8 cellular contexts compared by ENCODE assay signal in genomic region chr1:2230781-2231666, GRCh38. TPM values are rescaled to one million over a fixed set of nuclear protein-coding genes. Genes with fewer than 3 reads are reported as not detected.
DNase-seq lines count a peak whose midpoint lies in the region; ATAC-seq, FAIRE-seq and TF ChIP-seq lines count a peak whose summit lies in the region.

No MANE protein-coding gene starts in this region.

- ATAC-seq in A549 = no peak
- ATAC-seq in left ventricle myocardium superior = no peak
- ATAC-seq in HG03045 (IDR thresholded peaks at IDR 0.05; ENCODE audit: unreplicated experiment) = no peak

- TF ChIP-seq EP300 in A549 (IDR thresholded peaks at IDR 0.05) = no peak

- intact Hi-C loops in left ventricle myocardium superior (cut with micrococcal nuclease) = no loop called here

- H3K27ac ChIP-seq in A549 (peak overlapping the region; percentile 76 to 83; a peak in 5 of 6 replicates), MM.1S (ENCODE audit: low read length) (no peak overlapping the region), rectal smooth muscle tissue (ENCODE audit: low read depth, low read length) (peak overlapping the region; percentile 68)

- H3K79me2 ChIP-seq in MM.1S (ENCODE audit: low read length) = peaks cover 69% of the 10 kb centered on the region

- H4K20me1 ChIP-seq in MM.1S (ENCODE audit: insufficient read depth, low read length) = no peaks in the 10 kb centered on the region

- H3K36me3 ChIP-seq in MM.1S (replicated peaks; ENCODE audit: insufficient read depth, low read length) (no peaks in the 10 kb centered on the region), rectal smooth muscle tissue (ENCODE audit: control insufficient read depth, insufficient read depth, low read length) (no peaks in the 10 kb centered on the region)

- CTCF ChIA-PET in A549 (lab: Yijun Ruan, JAX) = interaction anchor here (0.6 to 7.6 kb wide), 7 partner anchors 10 to 154 kb away, joined by 3 to 49 read pairs (median 6); partner anchors contain the start of gene FAAP20

- no peak for DNase-seq in A549 (ENCODE audit: low read depth in 1 of 2, low spot score in 1 of 2)
- DNase-seq in MM.1S = no peak
- DNase-seq in left ventricle myocardium superior = peak; percentile 51
- no peak for DNase-seq in GM19238 (ENCODE audit: insufficient read length, low spot score)
- no peak for DNase-seq in SHP77 treated with DMSO at 0.1 percent for 48 hours (lab: John Stamatoyannopoulos, UW)

- H3K9ac ChIP-seq in MM.1S (ENCODE audit: low read length) (no peak overlapping the region), rectal smooth muscle tissue (ENCODE audit: low read length) (peak overlapping the region; percentile 19)

- H3F3A ChIP-seq in MM.1S (ENCODE audit: insufficient read depth, low read length) = no peaks in the 10 kb centered on the region

- TF ChIP-seq RAD21 in A549 (conservative IDR thresholded peaks at IDR 0.05 in 1 of 2, IDR thresholded peaks at IDR 0.05 in 1 of 2) = no peak

- WGBS in A549 (ENCODE audit: missing lambda C conversion rate) = 61% methylated on average over 22 of the region's 35 CpGs

- peaks cover 4% of the 10 kb centered on the region for H3K36me3 Mint-ChIP-seq in activated naive CD4-positive, alpha-beta T cell treated with anti-CD3 and anti-CD28 coated beads, Interleukin-2, amount 50 U/mL, for 24 hours

- TF ChIP-seq POLR2A in A549 (IDR thresholded peaks at IDR 0.05; ENCODE audit: low read length) = no peak

- H3K4me3 ChIP-seq in A549 (peak overlapping the region; percentile 67), MM.1S (ENCODE audit: low read length) (no peak overlapping the region), rectal smooth muscle tissue (ENCODE audit: low read length) (peak overlapping the region; percentile 95)

- no peak for FAIRE-seq in A549 (lab: Jason Lieb, UNC)

- H3K27me3 ChIP-seq in MM.1S (replicated peaks; ENCODE audit: insufficient read depth, low read length) (peaks cover 10% of the 10 kb centered on the region), rectal smooth muscle tissue (ENCODE audit: control insufficient read depth, insufficient read depth, low read length) (no peaks in the 10 kb centered on the region)

- H3K4me1 ChIP-seq in A549 = peaks cover 61% of the 10 kb centered on the region
- peaks cover 14% of the 10 kb centered on the region; the same call in 1 of the 2 replicates for H3K4me1 ChIP-seq in MM.1S (ENCODE audit: low read length)
- H3K4me1 ChIP-seq in rectal smooth muscle tissue (ENCODE audit: control insufficient read depth, insufficient read depth, low read length) = peaks cover 34% of the 10 kb centered on the region

- H3K9me3 ChIP-seq in A549 = no peaks in the 10 kb centered on the region
- no peaks in the 10 kb centered on the region for H3K9me3 ChIP-seq in MM.1S (replicated peaks; ENCODE audit: insufficient read depth, low read length)

- peaks cover 50% of the 10 kb centered on the region for H3K4me1 Mint-ChIP-seq in activated naive CD4-positive, alpha-beta T cell treated with anti-CD3 and anti-CD28 coated beads, Interleukin-2, amount 50 U/mL, for 24 hours

- TF ChIP-seq CTCF in A549 (IDR thresholded peaks at IDR 0.05) = no peak
- TF ChIP-seq CTCF in MM.1S (IDR thresholded peaks at IDR 0.05; ENCODE audit: low read length) = no peak

- POLR2A ChIA-PET in A549 (lab: Yijun Ruan, JAX) = interaction anchor here (3.0 kb wide), 1 partner anchor 36 kb away, joined by 8 read pairs; the partner anchor contains the start of gene FAAP20

- peak overlapping the region; percentile 94 for H3K4me3 Mint-ChIP-seq in activated naive CD4-positive, alpha-beta T cell treated with anti-CD3 and anti-CD28 coated beads, Interleukin-2, amount 50 U/mL, for 24 hours

- H3K9me3 Mint-ChIP-seq in activated naive CD4-positive, alpha-beta T cell treated with anti-CD3 and anti-CD28 coated beads, Interleukin-2, amount 50 U/mL, for 24 hours = no peaks in the 10 kb centered on the region

- no peak overlapping the region for H2AFZ ChIP-seq in MM.1S (ENCODE audit: low read length)

- no peaks in the 10 kb centered on the region for H3K9me2 ChIP-seq in MM.1S (replicated peaks; ENCODE audit: insufficient read depth, low read length)

- H3K4me2 ChIP-seq in A549 = peak overlapping the region; percentile 97
- H3K4me2 ChIP-seq in MM.1S (ENCODE audit: low read depth, low read length) = peak overlapping the region; percentile 92; the same call in 1 of the 2 replicates

- H3K27me3 Mint-ChIP-seq in activated naive CD4-positive, alpha-beta T cell treated with anti-CD3 and anti-CD28 coated beads, Interleukin-2, amount 50 U/mL, for 24 hours = no peaks in the 10 kb centered on the region

- H3K27ac Mint-ChIP-seq in activated naive CD4-positive, alpha-beta T cell treated with anti-CD3 and anti-CD28 coated beads, Interleukin-2, amount 50 U/mL, for 24 hours = peak overlapping the region; percentile 98

TF ChIP-seq in A549, 52 proteins besides CTCF, POLR2A, EP300 and RAD21:
- TF ChIP-seq HEYL (CRISPR knock-in tag; IDR thresholded peaks at IDR 0.05) (no peak), JUNB (IDR thresholded peaks at IDR 0.05) (no peak), USF2 (IDR thresholded peaks at IDR 0.05) (no peak), MAZ (IDR thresholded peaks at IDR 0.05; ENCODE audit: borderline replicate concordance, low read depth, low read length) (no peak), EHMT2 (IDR thresholded peaks at IDR 0.05; ENCODE audit: low read depth) (no peak), MAFK (IDR thresholded peaks at IDR 0.05; ENCODE audit: partially characterized antibody) (no peak), MAX (IDR thresholded peaks at IDR 0.05) (no peak), CHD2 (IDR thresholded peaks at IDR 0.05; ENCODE audit: low read length, partially characterized antibody) (no peak), HES2 (IDR thresholded peaks at IDR 0.05) (no peak), RFX5 (IDR thresholded peaks at IDR 0.05) (no peak), BHLHE40 (IDR thresholded peaks at IDR 0.05; ENCODE audit: low read depth, low read length) (no peak), NFE2L2 (conservative IDR thresholded peaks at IDR 0.05; ENCODE audit: low read length) (no peak), NR3C1 (IDR thresholded peaks at IDR 0.05) (no peak), KDM1A (IDR thresholded peaks at IDR 0.05; ENCODE audit: low read depth) (no peak), FOXS1 (CRISPR knock-in tag; IDR thresholded peaks at IDR 0.05) (no peak), TFCP2L1 (CRISPR knock-in tag; IDR thresholded peaks at IDR 0.05) (no peak), ZSCAN20 (CRISPR knock-in tag; IDR thresholded peaks at IDR 0.05) (no peak), PHF8 (IDR thresholded peaks at IDR 0.05; ENCODE audit: borderline replicate concordance, low read depth) (no peak), MYC (IDR thresholded peaks at IDR 0.05; ENCODE audit: borderline replicate concordance, low read length) (no peak)

RNA-seq across cellular contexts. Expression of gene SKI, which starts 2.9 kb away (rescaled TPM):
- 2.8 and 4.3 TPM in 2 replicates for polyA plus RNA-seq in A549 (2011; rRNA removed)
- polyA plus RNA-seq in A549 (2012; cell fraction: cytosol; rRNA removed) = 5.1 and 7.6 TPM in 2 replicates
- polyA plus RNA-seq in A549 (2012; cell fraction: nucleus; rRNA removed) = 13.8 and 16.6 TPM in 2 replicates
- polyA plus RNA-seq in A549 (2017; fragmentation: RNase III; extraction: RNeasy Plus Mini Kit Qiagen cat#74134 plus additional on column Dnase treatment) = 11.5 to 12.0 TPM (median 11.5 TPM) in 3 replicates
- polyA minus RNA-seq in A549 (2011; rRNA and poly(A)+ RNA removed) = 1.8 and 3.0 TPM in 2 replicates
- 35.3 TPM for total RNA-seq in left ventricle myocardium superior

RNA-seq across cellular contexts. Expression of gene FAAP20, which starts 36.5 kb away (rescaled TPM):
- polyA plus RNA-seq in A549 (2011; rRNA removed) (4.4 and 5.1 TPM in 2 replicates), A549 (2017; fragmentation: RNase III; extraction: RNeasy Plus Mini Kit Qiagen cat#74134 plus additional on column Dnase treatment) (21.7 to 26.0 TPM (median 23.1 TPM) in 3 replicates)
- polyA plus RNA-seq in A549 (2012; cell fraction: cytosol; rRNA removed) = 19.0 and 29.4 TPM in 2 replicates
- polyA plus RNA-seq in A549 (2012; cell fraction: nucleus; rRNA removed) = 27.4 and 29.2 TPM in 2 replicates
- 2.8 and 3.2 TPM in 2 replicates for polyA minus RNA-seq in A549 (2011; rRNA and poly(A)+ RNA removed)
- total RNA-seq in left ventricle myocardium superior = 38.4 TPM
